In the genomic region with DNA sequence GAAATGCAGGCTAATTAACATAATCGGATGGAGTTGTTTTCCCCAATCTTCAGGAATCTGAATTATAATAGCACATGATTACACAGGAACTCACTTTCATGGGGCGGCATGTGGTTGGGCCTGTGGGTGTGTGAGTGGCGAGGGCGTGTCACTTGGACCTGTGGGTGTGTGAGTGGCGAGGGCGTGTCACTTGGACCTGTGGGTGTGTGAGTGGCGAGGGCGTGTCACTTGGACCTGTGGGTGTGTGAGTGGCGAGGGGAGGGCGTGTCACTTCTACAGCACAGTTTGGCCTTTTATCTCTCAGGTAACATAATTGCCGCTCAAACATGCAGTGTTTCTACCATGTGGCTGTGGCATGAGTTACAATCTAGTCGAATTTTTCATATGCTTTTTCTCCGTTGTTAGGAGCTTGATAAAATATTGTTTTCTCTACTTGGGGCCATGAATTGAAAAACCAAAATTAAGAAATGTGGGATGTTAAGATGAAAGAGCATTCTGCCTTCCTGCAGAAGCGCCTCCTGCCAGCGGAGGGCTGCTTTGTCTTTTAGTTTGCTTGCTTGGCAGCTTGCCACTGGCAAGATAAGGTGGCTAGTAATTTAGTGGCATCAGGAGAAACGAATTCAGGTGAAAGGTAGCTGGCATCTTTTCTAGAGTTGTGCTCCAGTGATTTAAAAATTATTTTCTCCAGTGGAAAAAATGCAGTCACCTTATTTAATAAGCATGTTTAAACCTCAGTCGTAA, we compare ENCODE assay signal across 8 cellular contexts. TPM values are rescaled to one million over a fixed set of nuclear protein-coding genes. Genes with fewer than 3 reads are reported as not detected.
A peak's percentile ranks its signal among the peaks of the same experiment; 100 is the strongest.
DNase-seq lines count a peak whose midpoint lies in the region; ATAC-seq and TF ChIP-seq lines count a peak whose summit lies in the region.

No MANE protein-coding gene starts in this region.

- H3K27me3 Mint-ChIP-seq in CD8-positive, alpha-beta T cell (ENCODE audit: low read depth) = no peaks in the 10 kb centered on the region
- H3K27me3 Mint-ChIP-seq in activated T-cell treated with anti-CD3 and anti-CD28 coated beads, Interleukin-2, amount 50 U/mL, for 4 hours (ENCODE audit: low read depth) = no peaks in the 10 kb centered on the region
- no peaks in the 10 kb centered on the region for H3K27me3 Mint-ChIP-seq in neural progenitor cell (ENCODE audit: insufficient read depth, low read depth)

- no peak overlapping the region for H3K9ac ChIP-seq in neural progenitor cell

- H3K4me1 ChIP-seq in CD8-positive, alpha-beta T cell (ENCODE audit: insufficient read depth, low read length) = peaks cover 23% of the 10 kb centered on the region
- H3K4me1 ChIP-seq in neural progenitor cell = no peaks in the 10 kb centered on the region

- no peak overlapping the region for H3K4me3 ChIP-seq in CD8-positive, alpha-beta T cell (ENCODE audit: low read depth, low read length)
- H3K4me3 ChIP-seq in H7 (ENCODE audit: insufficient read depth, low read depth, low read length) (no peak overlapping the region), neural progenitor cell (no peak overlapping the region)

- no peaks in the 10 kb centered on the region for H3K9me3 Mint-ChIP-seq in CD8-positive, alpha-beta T cell
- no peaks in the 10 kb centered on the region for H3K9me3 Mint-ChIP-seq in activated T-cell treated with anti-CD3 and anti-CD28 coated beads, Interleukin-2, amount 50 U/mL, for 4 hours
- no peaks in the 10 kb centered on the region for H3K9me3 Mint-ChIP-seq in neural progenitor cell

- H3K4me1 Mint-ChIP-seq in CD8-positive, alpha-beta T cell (ENCODE audit: low read depth) = peaks cover 41% of the 10 kb centered on the region
- H3K4me1 Mint-ChIP-seq in activated T-cell treated with anti-CD3 and anti-CD28 coated beads, Interleukin-2, amount 50 U/mL, for 4 hours (ENCODE audit: low read depth) = peaks cover 42% of the 10 kb centered on the region
- peaks cover 29% of the 10 kb centered on the region for H3K4me1 Mint-ChIP-seq in neural progenitor cell

- peaks cover 28% of the 10 kb centered on the region for H3K36me3 Mint-ChIP-seq in CD8-positive, alpha-beta T cell
- peaks cover 10% of the 10 kb centered on the region for H3K36me3 Mint-ChIP-seq in activated T-cell treated with anti-CD3 and anti-CD28 coated beads, Interleukin-2, amount 50 U/mL, for 4 hours (ENCODE audit: insufficient read depth)
- peaks cover 7% of the 10 kb centered on the region for H3K36me3 Mint-ChIP-seq in neural progenitor cell

- peaks cover 10% of the 10 kb centered on the region for H3K36me3 ChIP-seq in CD8-positive, alpha-beta T cell (ENCODE audit: insufficient read depth, low read length)
- H3K36me3 ChIP-seq in H7 (replicated peaks; ENCODE audit: control insufficient read depth, insufficient read depth, low read length) = peaks cover 3% of the 10 kb centered on the region
- peaks cover 5% of the 10 kb centered on the region for H3K36me3 ChIP-seq in neural progenitor cell

- H3K4me3 Mint-ChIP-seq in CD8-positive, alpha-beta T cell = no peak overlapping the region
- no peak overlapping the region for H3K4me3 Mint-ChIP-seq in activated T-cell treated with anti-CD3 and anti-CD28 coated beads, Interleukin-2, amount 50 U/mL, for 4 hours
- H3K4me3 Mint-ChIP-seq in neural progenitor cell = no peak overlapping the region

- H2AFZ ChIP-seq in neural progenitor cell (replicated peaks) = no peak overlapping the region

- peak overlapping the region; percentile 42 for H3K27ac Mint-ChIP-seq in CD8-positive, alpha-beta T cell
- no peak overlapping the region for H3K27ac Mint-ChIP-seq in neural progenitor cell

- intact Hi-C loops in CD8-positive, alpha-beta T cell (cut with DNase I, micrococcal nuclease) = loop anchor here (1.0 to 10.0 kb wide), 2 partner anchors 226 to 651 kb away; no protein-coding TSS in a partner anchor
- intact Hi-C loops in left colon (cut with DNase I, micrococcal nuclease) = no loop called here

- H3K9me3 ChIP-seq in CD8-positive, alpha-beta T cell (ENCODE audit: low read length) = no peaks in the 10 kb centered on the region
- H3K9me3 ChIP-seq in neural progenitor cell (ENCODE audit: low read depth) = no peaks in the 10 kb centered on the region

- peaks cover 92% of the 10 kb centered on the region for H4K20me1 ChIP-seq in neural progenitor cell (ENCODE audit: low read depth)

- H3K27me3 ChIP-seq in CD8-positive, alpha-beta T cell (ENCODE audit: insufficient read depth, low read length) = no peaks in the 10 kb centered on the region
- H3K27me3 ChIP-seq in H7 (ENCODE audit: control insufficient read depth, insufficient read depth, low read length) = no peaks in the 10 kb centered on the region
- no peaks in the 10 kb centered on the region for H3K27me3 ChIP-seq in neural progenitor cell

- H3K79me2 ChIP-seq in neural progenitor cell (ENCODE audit: low read depth) = peaks cover 98% of the 10 kb centered on the region

- no peak for TF ChIP-seq CTCF in CD8-positive, alpha-beta T cell (IDR thresholded peaks at IDR 0.05)
- no peak for TF ChIP-seq CTCF in neural progenitor cell (IDR thresholded peaks at IDR 0.05)

- POLR2A ChIA-PET in CD8-positive, alpha-beta T cell (lab: Charles Lee) = interaction anchor here (0.8 kb wide), 1 partner anchor 12 kb away, joined by 5 read pairs; no protein-coding TSS in a partner anchor

- no peak overlapping the region for H3K27ac ChIP-seq in CD8-positive, alpha-beta T cell (ENCODE audit: low read depth, low read length)
- H3K27ac ChIP-seq in neural progenitor cell = no peak overlapping the region

- ATAC-seq in CD8-positive, alpha-beta T cell = peak; percentile 64
- ATAC-seq in activated T-cell treated with anti-CD3 and anti-CD28 coated beads, Interleukin-2, amount 50 U/mL, for 4 hours = peak; percentile 11 to 26
- ATAC-seq in left colon (peak; percentile 63), HG02885 (IDR thresholded peaks at IDR 0.05; ENCODE audit: poor library complexity, unreplicated experiment) (no peak), GM21381 (IDR thresholded peaks at IDR 0.05; ENCODE audit: unreplicated experiment) (no peak)

- DNase-seq in CD8-positive, alpha-beta T cell = peak in 5 of 7 experiments; percentile 27 to 60 (median 50)
- DNase-seq in NCI-H146 (lab: John Stamatoyannopoulos, UW) (peak; percentile 68), left colon (peak; percentile 72 to 84), H7 (no peak), neural progenitor cell (ENCODE audit: low spot score) (no peak)
- DNase-seq in activated T-cell treated with anti-CD3 and anti-CD28 coated beads, Interleukin-2, amount 50 U/mL, for 4 hours = peak; percentile 41

- CTCF ChIA-PET in CD8-positive, alpha-beta T cell (lab: Charles Lee) = interaction anchor here (0.9 to 20.7 kb wide), 10 partner anchors 9 to 235 kb away, joined by 3 to 327 read pairs (median 5); a partner anchor contains a TSS

- H3K4me2 ChIP-seq in neural progenitor cell = no peak overlapping the region

- H3F3A ChIP-seq in neural progenitor cell (ENCODE audit: low read depth) = peaks cover 14% of the 10 kb centered on the region

RNA-seq across cellular contexts. Expression of a gene that starts 36.2 kb away (rescaled TPM):
- 100 to 1,000 TPM; 104 to 107 TPM for total RNA-seq in CD8-positive, alpha-beta T cell
- 100 to 1,000 TPM; 118 to 142 (median 135) TPM for total RNA-seq in activated T-cell treated with anti-CD3 and anti-CD28 coated beads, Interleukin-2, amount 50 U/mL, for 4 hours
- total RNA-seq in left colon = 10 to 100 TPM; 65.3 to 77.3 TPM
- total RNA-seq in H7 (2014; rRNA removed; shearing (Covaris generic)) = 132 and 150 TPM in 2 replicates
- total RNA-seq in neural progenitor cell (ENCODE audit: low replicate concordance) = 117 and 130 TPM in 2 replicates

Comparison
In these comparisons a context has a peak if more than half of its experiments do, and no peak if none do; other contexts are left out.
1. ATAC-seq: peak in CD8-positive, alpha-beta T cell (single experiment), activated T-cell treated with anti-CD3 and anti-CD28 coated beads, Interleukin-2, amount 50 U/mL, for 4 hours (2 of 2) and left colon (single experiment); none in HG02885 (single experiment) and GM21381 (single experiment).
2. DNase-seq: peak in CD8-positive, alpha-beta T cell (5 of 7), NCI-H146 (single experiment), activated T-cell treated with anti-CD3 and anti-CD28 coated beads, Interleukin-2, amount 50 U/mL, for 4 hours (single experiment) and left colon (2 of 2); none in H7 (single experiment) and neural progenitor cell (single experiment).
3. intact Hi-C loops: an anchor here in CD8-positive, alpha-beta T cell (1.0 to 10.0 kb wide); none called in left colon.